ENCODE assay signal across 8 cellular contexts in the genomic region with DNA sequence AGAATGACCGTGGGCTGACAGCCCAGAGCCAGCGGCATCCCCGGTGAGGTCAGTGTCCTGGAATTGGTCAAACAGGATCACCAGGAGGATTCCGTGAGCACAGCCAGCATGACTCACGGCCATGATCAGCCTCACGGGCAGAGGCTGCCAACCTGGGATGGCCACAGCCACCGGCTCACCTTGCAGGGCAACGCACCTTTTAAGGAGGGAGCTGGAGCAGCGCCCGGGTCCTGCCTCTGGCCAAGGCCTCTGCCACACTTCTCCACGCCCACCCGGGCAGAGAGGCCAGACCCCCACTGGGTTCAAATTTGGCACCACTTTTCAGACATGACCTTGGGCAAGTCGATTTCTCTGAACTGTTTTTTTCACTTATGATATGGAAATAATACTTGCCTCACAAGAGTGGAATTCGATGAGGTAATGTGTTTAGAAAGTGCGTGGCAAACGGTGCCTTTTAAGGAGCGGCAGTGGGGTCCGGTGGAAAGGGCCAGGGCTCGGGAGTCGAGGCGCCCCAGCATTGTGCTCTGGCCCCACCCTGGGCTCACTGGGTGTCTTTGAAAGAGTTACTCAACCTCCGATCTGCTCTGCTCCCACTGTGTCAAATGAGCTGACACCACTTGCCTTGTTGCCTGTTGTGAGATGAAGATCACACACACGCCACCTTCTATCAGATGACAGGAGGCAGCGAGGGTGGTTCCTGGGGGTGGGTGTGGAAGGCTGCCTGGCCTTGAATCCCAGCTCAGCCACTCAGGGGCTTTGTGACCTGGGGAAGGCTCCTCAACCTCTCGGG. TPM values are rescaled to one million over a fixed set of nuclear protein-coding genes. Genes with fewer than 3 reads are reported as not detected.
DNase-seq lines count a peak whose midpoint lies in the region; ATAC-seq and TF ChIP-seq lines count a peak whose summit lies in the region.

No MANE protein-coding gene starts in this region.

- H3K36me3 ChIP-seq in H7 (replicated peaks; ENCODE audit: control insufficient read depth, insufficient read depth, low read length) (peaks cover 3% of the 10 kb centered on the region), left ventricle myocardium inferior (no peaks in the 10 kb centered on the region)

- H3K36me3 Mint-ChIP-seq in activated CD4-positive, alpha-beta T cell treated with anti-CD3 and anti-CD28 coated beads, Interleukin-2, amount 10 ng/mL, durations not matched to agents 24 days and 14 days (ENCODE audit: low read depth): peaks cover 11% of the 10 kb centered on the region
- H3K36me3 Mint-ChIP-seq in immature natural killer cell: peaks cover 0 to 7% (median 0%) of the 10 kb centered on the region in 3 donors

- no peaks in the 10 kb centered on the region for H3K27me3 Mint-ChIP-seq in activated CD4-positive, alpha-beta T cell treated with anti-CD3 and anti-CD28 coated beads, Interleukin-2, amount 10 ng/mL, durations not matched to agents 24 days and 14 days
- peaks cover 0 to 4% (median 0%) of the 10 kb centered on the region in 3 donors for H3K27me3 Mint-ChIP-seq in immature natural killer cell (ENCODE audit: low read depth in 3 of 3)

- H3K27ac Mint-ChIP-seq in activated CD4-positive, alpha-beta T cell treated with anti-CD3 and anti-CD28 coated beads, Interleukin-2, amount 10 ng/mL, durations not matched to agents 24 days and 14 days: no peak overlapping the region
- H3K27ac Mint-ChIP-seq in immature natural killer cell: no peak overlapping the region

- peaks cover 20% of the 10 kb centered on the region for H3K4me1 Mint-ChIP-seq in activated CD4-positive, alpha-beta T cell treated with anti-CD3 and anti-CD28 coated beads, Interleukin-2, amount 10 ng/mL, durations not matched to agents 24 days and 14 days
- peaks cover 15 to 16% of the 10 kb centered on the region in 2 donors for H3K4me1 Mint-ChIP-seq in immature natural killer cell

- H3K4me3 Mint-ChIP-seq in activated CD4-positive, alpha-beta T cell treated with anti-CD3 and anti-CD28 coated beads, Interleukin-2, amount 10 ng/mL, durations not matched to agents 24 days and 14 days: no peak overlapping the region
- no peak overlapping the region for H3K4me3 Mint-ChIP-seq in immature natural killer cell

- no peaks in the 10 kb centered on the region for H3K9me3 ChIP-seq in left ventricle myocardium inferior (replicated peaks)

- H3K27ac ChIP-seq in left ventricle myocardium inferior (replicated peaks) (peak overlapping the region; percentile 92), skin epidermis (peak overlapping the region in 20 of 21 experiments; percentile 15 to 85 (median 74))

- no peaks in the 10 kb centered on the region for H3K9me3 Mint-ChIP-seq in activated CD4-positive, alpha-beta T cell treated with anti-CD3 and anti-CD28 coated beads, Interleukin-2, amount 10 ng/mL, durations not matched to agents 24 days and 14 days
- no peaks in the 10 kb centered on the region for H3K9me3 Mint-ChIP-seq in immature natural killer cell

- peak; percentile 43 for DNase-seq in H7
- peak; percentile 92 for DNase-seq in amniotic epithelial cell (ENCODE audit: low read depth)
- peak; percentile 75 for DNase-seq in left ventricle myocardium inferior
- no peak for DNase-seq in DMS114 treated with DMSO at 0.1 percent for 48 hours (lab: John Stamatoyannopoulos, UW; ENCODE audit: unreplicated experiment)
- DNase-seq in activated CD4-positive, alpha-beta T cell treated with anti-CD3 and anti-CD28 coated beads, Interleukin-2, amount 10 ng/mL, durations not matched to agents 24 days and 14 days: no peak
- no peak for DNase-seq in immature natural killer cell

- H3K4me1 ChIP-seq in left ventricle myocardium inferior: peaks cover 95% of the 10 kb centered on the region

- H3K4me3 ChIP-seq in H7 (ENCODE audit: insufficient read depth, low read depth, low read length) (no peak overlapping the region), left ventricle myocardium inferior (no peak overlapping the region), skin epidermis (no peak overlapping the region)

- no peak for ATAC-seq in GM19452 (IDR thresholded peaks at IDR 0.05; ENCODE audit: unreplicated experiment)

- peaks cover 1% of the 10 kb centered on the region; the same call in 1 of the 2 replicates for H3K27me3 ChIP-seq in H7 (ENCODE audit: control insufficient read depth, insufficient read depth, low read length)
- H3K27me3 ChIP-seq in left ventricle myocardium inferior (ENCODE audit: low read depth): no peaks in the 10 kb centered on the region

- intact Hi-C loops in left ventricle myocardium inferior (cut with micrococcal nuclease): loop anchor here (5.0 kb wide), 1 partner anchor 143 kb away; no protein-coding TSS in a partner anchor
- intact Hi-C loops in activated CD4-positive, alpha-beta T cell treated with anti-CD3 and anti-CD28 coated beads, Interleukin-2, amount 10 ng/mL, durations not matched to agents 24 days and 14 days (cut with micrococcal nuclease): no loop called here

- no peak for TF ChIP-seq CTCF in left ventricle myocardium inferior (IDR thresholded peaks at IDR 0.05; ENCODE audit: borderline replicate concordance)

RNA-seq across cellular contexts. Expression of a gene that starts 16.0 kb away (rescaled TPM):
- 22.4 and 29.8 TPM in 2 replicates for total RNA-seq in H7 (2014; rRNA removed; shearing (Covaris generic))
- total RNA-seq in left ventricle myocardium inferior: 113 TPM
- total RNA-seq in activated CD4-positive, alpha-beta T cell treated with anti-CD3 and anti-CD28 coated beads, Interleukin-2, amount 10 ng/mL, durations not matched to agents 24 days and 14 days: 96.5 and 98.7 TPM in 2 replicates
- 100 to 1,000 TPM; 134 to 239 (median 178) TPM for polyA plus RNA-seq in immature natural killer cell

RNA-seq across cellular contexts. Expression of a gene that starts 41.4 kb away (rescaled TPM):
- 12.5 and 18.3 TPM in 2 replicates for total RNA-seq in H7 (2014; rRNA removed; shearing (Covaris generic))
- total RNA-seq in left ventricle myocardium inferior: 9.8 TPM
- 25.4 and 26.3 TPM in 2 replicates for total RNA-seq in activated CD4-positive, alpha-beta T cell treated with anti-CD3 and anti-CD28 coated beads, Interleukin-2, amount 10 ng/mL, durations not matched to agents 24 days and 14 days
- polyA plus RNA-seq in immature natural killer cell: 1 to 10 TPM in 1 of 3 donors, under 1 TPM in 1, not detected in 1; 0.38 to 2.8 TPM

Comparison
In these comparisons a context has a peak if more than half of its experiments do, and no peak if none do; other contexts are left out.
1. DNase-seq: peak in H7 (single experiment), amniotic epithelial cell (single experiment) and left ventricle myocardium inferior (single experiment); none in DMS114 treated with DMSO at 0.1 percent for 48 hours (single experiment), activated CD4-positive, alpha-beta T cell treated with anti-CD3 and anti-CD28 coated beads, Interleukin-2, amount 10 ng/mL, durations not matched to agents 24 days and 14 days (single experiment) and immature natural killer cell (0 of 3).